Comparison of ENCODE assay signal across 8 cellular contexts in the genomic region with DNA sequence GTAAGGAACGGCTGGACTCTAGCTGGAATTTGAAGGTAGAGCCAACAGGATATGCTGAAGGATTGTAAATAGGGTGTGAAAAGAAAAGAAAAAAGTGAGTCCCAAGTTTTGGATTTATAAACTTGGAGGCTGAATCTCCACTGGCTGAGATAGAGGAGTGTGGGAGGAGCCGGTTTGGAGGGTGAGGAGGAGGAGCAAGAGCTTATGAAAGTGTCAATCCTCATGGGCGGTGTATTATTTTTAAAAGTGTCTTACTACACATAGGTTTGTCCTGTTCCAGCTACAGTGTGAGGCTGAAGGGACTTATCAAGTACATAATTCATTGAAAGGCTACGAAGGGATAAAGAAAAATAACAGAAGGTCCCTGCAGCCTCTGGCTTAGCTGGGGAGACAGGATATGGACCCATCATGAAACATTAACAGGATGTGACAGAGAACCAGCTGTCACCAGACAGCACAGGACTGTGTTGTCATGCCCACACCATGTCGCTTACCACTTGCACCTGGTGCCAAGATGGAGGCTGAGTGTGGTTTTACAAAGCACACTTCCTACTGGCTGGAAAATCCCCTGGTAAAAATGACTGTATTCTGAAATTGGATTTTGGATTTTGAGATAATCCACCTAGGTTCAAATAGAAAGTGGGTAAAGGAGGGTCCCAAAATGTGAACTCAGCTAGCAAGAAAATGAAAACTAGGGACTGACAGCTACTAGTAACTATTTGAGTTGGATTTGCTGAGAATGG. TPM values are rescaled to one million over a fixed set of nuclear protein-coding genes. Genes with fewer than 3 reads are reported as not detected.
DNase-seq lines count a peak whose midpoint lies in the region; ATAC-seq and TF ChIP-seq lines count a peak whose summit lies in the region.

No MANE protein-coding gene starts in this region.

- H3K9me2 ChIP-seq in SK-N-SH = no peaks in the 10 kb centered on the region

- TF ChIP-seq EP300 in SK-N-SH (IDR thresholded peaks at IDR 0.05; ENCODE audit: borderline replicate concordance in 1 of 2, low read depth in 1 of 2, low read length in 1 of 2) = no peak

- peaks cover 63% of the 10 kb centered on the region for H3K4me1 Mint-ChIP-seq in activated CD8-positive, alpha-beta memory T cell treated with anti-CD3 and anti-CD28 coated beads, Interleukin-2, amount 10 ng/mL, durations not matched to agents 7 days and 5 days

- TF ChIP-seq RAD21 in SK-N-SH (IDR thresholded peaks at IDR 0.05; ENCODE audit: low read length) = no peak

- ATAC-seq in GM21515 (IDR thresholded peaks at IDR 0.05; ENCODE audit: unreplicated experiment) = peak; percentile 78
- ATAC-seq in activated CD8-positive, alpha-beta memory T cell treated with anti-CD3 and anti-CD28 coated beads, Interleukin-2, amount 10 ng/mL, durations not matched to agents 7 days and 5 days = peak; percentile 79

- H2AFZ ChIP-seq in SK-N-SH (ENCODE audit: low read depth) (no peak overlapping the region), osteoblast (ENCODE audit: low read length) (no peak overlapping the region)

- no peaks in the 10 kb centered on the region for H3K27me3 Mint-ChIP-seq in activated CD8-positive, alpha-beta memory T cell treated with anti-CD3 and anti-CD28 coated beads, Interleukin-2, amount 10 ng/mL, durations not matched to agents 7 days and 5 days

- H3K9me3 Mint-ChIP-seq in activated CD8-positive, alpha-beta memory T cell treated with anti-CD3 and anti-CD28 coated beads, Interleukin-2, amount 10 ng/mL, durations not matched to agents 7 days and 5 days (ENCODE audit: low read depth) = no peaks in the 10 kb centered on the region

- H3K79me2 ChIP-seq in SK-N-SH (ENCODE audit: insufficient read depth) (no peaks in the 10 kb centered on the region), osteoblast (ENCODE audit: insufficient read depth, low read length) (no peaks in the 10 kb centered on the region)

- H3K36me3 ChIP-seq in SK-N-SH (replicated peaks in 1 of 2; ENCODE audit: control insufficient read depth in 1 of 2, insufficient read depth in 2 of 2, low read length in 1 of 2) (no peaks in the 10 kb centered on the region), osteoblast (ENCODE audit: insufficient read depth, low read length) (no peaks in the 10 kb centered on the region)

- POLR2A ChIA-PET in SK-N-SH (lab: Yijun Ruan, JAX) = no interaction called here

- TF ChIP-seq CTCF in SK-N-SH (IDR thresholded peaks at IDR 0.05) (no peak), osteoblast (IDR thresholded peaks at IDR 0.05; ENCODE audit: extremely low read depth, low read depth, low read length) (no peak)

- H4K20me1 ChIP-seq in SK-N-SH (ENCODE audit: insufficient read depth) (no peaks in the 10 kb centered on the region), osteoblast (ENCODE audit: insufficient read depth, low read length) (no peaks in the 10 kb centered on the region)

- H3K27ac ChIP-seq in SK-N-SH (ENCODE audit: low read depth in 2 of 2, low read length in 1 of 2) (no peak overlapping the region), osteoblast (ENCODE audit: low read depth, low read length) (no peak overlapping the region)

- H3K9me3 ChIP-seq in SK-N-SH (no peaks in the 10 kb centered on the region), osteoblast (ENCODE audit: low read depth, low read length) (no peaks in the 10 kb centered on the region)

- peak overlapping the region; percentile 89 for H3K27ac Mint-ChIP-seq in activated CD8-positive, alpha-beta memory T cell treated with anti-CD3 and anti-CD28 coated beads, Interleukin-2, amount 10 ng/mL, durations not matched to agents 7 days and 5 days

- H3K4me1 ChIP-seq in SK-N-SH (ENCODE audit: control insufficient read depth in 1 of 2, insufficient read depth in 2 of 2, low read depth in 1 of 2, low read length in 1 of 2) (peaks cover 0 to 14% of the 10 kb centered on the region in 2 experiments; a peak in 3 of 4 replicates), osteoblast (ENCODE audit: insufficient read depth, low read length) (peaks cover 10% of the 10 kb centered on the region)

- 95% methylated on average over 5 of the region's 5 CpGs for WGBS in SK-N-SH (ENCODE audit: low lambda C conversion rate)

- H3K4me2 ChIP-seq in SK-N-SH = no peak overlapping the region
- no peak overlapping the region for H3K4me2 ChIP-seq in osteoblast (ENCODE audit: insufficient read depth, low read length)

- peak; percentile 90 for DNase-seq in Jurkat, Clone E6-1 (ENCODE audit: low read depth, low spot score)
- DNase-seq in activated CD8-positive, alpha-beta memory T cell treated with anti-CD3 and anti-CD28 coated beads, Interleukin-2, amount 10 ng/mL, durations not matched to agents 7 days and 5 days = peak; percentile 86
- DNase-seq in stimulated activated CD4-positive, alpha-beta T cell treated with anti-CD3 and anti-CD28 coated beads, Interleukin-4, amount 100 ng/mL, for 24 hours = peak; percentile 48
- no peak for DNase-seq in SK-N-SH
- DNase-seq in hepatic stellate cell (ENCODE audit: low spot score) = no peak
- DNase-seq in osteoblast (ENCODE audit: insufficient read length, low spot score, missing footprints) = no peak

- peaks cover 8% of the 10 kb centered on the region for H3K36me3 Mint-ChIP-seq in activated CD8-positive, alpha-beta memory T cell treated with anti-CD3 and anti-CD28 coated beads, Interleukin-2, amount 10 ng/mL, durations not matched to agents 7 days and 5 days

- H3F3A ChIP-seq in SK-N-SH (replicated peaks; ENCODE audit: insufficient read depth) = peaks cover 19% of the 10 kb centered on the region

- no peak overlapping the region for H3K9ac ChIP-seq in SK-N-SH

- peak overlapping the region; percentile 42 for H3K4me3 Mint-ChIP-seq in activated CD8-positive, alpha-beta memory T cell treated with anti-CD3 and anti-CD28 coated beads, Interleukin-2, amount 10 ng/mL, durations not matched to agents 7 days and 5 days

- CTCF ChIA-PET in activated CD8-positive, alpha-beta memory T cell treated with anti-CD3 and anti-CD28 coated beads, Interleukin-2, amount 10 ng/mL, durations not matched to agents 7 days and 5 days (lab: Charles Lee) = interaction anchor here (0.6 to 2.7 kb wide), 12 partner anchors 8 to 98 kb away, joined by 3 to 18 read pairs (median 5); partner anchors contain the start of genes PECR and TMEM169
- CTCF ChIA-PET in SK-N-SH (lab: Yijun Ruan, JAX) = interaction anchor here (1.0 to 11.7 kb wide), 6 partner anchors 9 to 91 kb away, joined by 3 to 109 read pairs (median 4); no protein-coding TSS in a partner anchor

- H3K4me3 ChIP-seq in Jurkat, Clone E6-1 (ENCODE audit: low read length) = peak overlapping the region; percentile 32
- H3K4me3 ChIP-seq in SK-N-SH (ENCODE audit: low read depth in 2 of 2, low read length in 1 of 2) (no peak overlapping the region), osteoblast (ENCODE audit: insufficient read depth, low read length) (no peak overlapping the region)

- TF ChIP-seq POLR2A in GM15510 (IDR thresholded peaks at IDR 0.05; ENCODE audit: borderline replicate concordance, extremely low read depth, insufficient read length) = peak; percentile 29

- no peaks in the 10 kb centered on the region for H3K27me3 ChIP-seq in SK-N-SH (ENCODE audit: insufficient read depth)
- H3K27me3 ChIP-seq in osteoblast (ENCODE audit: insufficient read depth, low read length) = no peaks in the 10 kb centered on the region

TF ChIP-seq in SK-N-SH, 30 proteins besides CTCF, POLR2A, EP300 and RAD21 (continues in another document):
- TF ChIP-seq FOXJ3 (CRISPR knock-in tag; IDR thresholded peaks at IDR 0.05) (no peak), SMC3 (IDR thresholded peaks at IDR 0.05; ENCODE audit: low read depth, low read length) (no peak), ZBTB33 (IDR thresholded peaks at IDR 0.05; ENCODE audit: borderline replicate concordance, low read depth) (no peak), POLR2AphosphoS5 (IDR thresholded peaks at IDR 0.05; ENCODE audit: low read depth, low read length) (no peak), MXI1 (IDR thresholded peaks at IDR 0.05; ENCODE audit: low read depth, low read length) (no peak), GATA2 (CRISPR knock-in tag; IDR thresholded peaks at IDR 0.05) (no peak), RXRA (IDR thresholded peaks at IDR 0.05; ENCODE audit: borderline replicate concordance, low read depth) (no peak), TEAD4 (IDR thresholded peaks at IDR 0.05; ENCODE audit: borderline replicate concordance, insufficient read depth) (no peak), CHD2 (IDR thresholded peaks at IDR 0.05; ENCODE audit: low read length, partially characterized antibody) (no peak), USF2 (IDR thresholded peaks at IDR 0.05; ENCODE audit: borderline replicate concordance, low read depth, low read length) (no peak)
- TF ChIP-seq, protein P1, sequence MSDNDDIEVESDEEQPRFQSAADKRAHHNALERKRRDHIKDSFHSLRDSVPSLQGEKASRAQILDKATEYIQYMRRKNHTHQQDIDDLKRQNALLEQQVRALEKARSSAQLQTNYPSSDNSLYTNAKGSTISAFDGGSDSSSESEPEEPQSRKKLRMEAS (IDR thresholded peaks at IDR 0.05; ENCODE audit: low read depth) = no peak

RNA-seq across cellular contexts. Expression of gene MREG, which starts 2.5 kb away (rescaled TPM):
- 13.3 TPM for polyA plus RNA-seq in Jurkat, Clone E6-1 (2012; ENCODE audit: insufficient read depth, insufficient read length)
- total RNA-seq in activated CD8-positive, alpha-beta memory T cell treated with anti-CD3 and anti-CD28 coated beads, Interleukin-2, amount 10 ng/mL, durations not matched to agents 7 days and 5 days = 10 to 100 TPM; 16.2 to 26.7 TPM
- polyA plus RNA-seq in SK-N-SH (2012; rRNA removed) = 2.5 and 3.5 TPM in 2 replicates
- polyA plus RNA-seq in SK-N-SH (2012; cell fraction: cytosol; rRNA removed) = 3.5 and 3.7 TPM in 2 replicates
- polyA plus RNA-seq in SK-N-SH (2012; cell fraction: nucleus; rRNA removed) = 1.6 and 4.0 TPM in 2 replicates
- total RNA-seq in osteoblast = 1.1 and 1.8 TPM in 2 replicates

Comparison
In these comparisons a context has a peak if more than half of its experiments do, and no peak if none do; other contexts are left out.
1. DNase-seq: peak in Jurkat, Clone E6-1 (single experiment), activated CD8-positive, alpha-beta memory T cell treated with anti-CD3 and anti-CD28 coated beads, Interleukin-2, amount 10 ng/mL, durations not matched to agents 7 days and 5 days (single experiment) and stimulated activated CD4-positive, alpha-beta T cell treated with anti-CD3 and anti-CD28 coated beads, Interleukin-4, amount 100 ng/mL, for 24 hours (single experiment); none in SK-N-SH (single experiment), hepatic stellate cell (single experiment) and osteoblast (single experiment).